In the genomic region with DNA sequence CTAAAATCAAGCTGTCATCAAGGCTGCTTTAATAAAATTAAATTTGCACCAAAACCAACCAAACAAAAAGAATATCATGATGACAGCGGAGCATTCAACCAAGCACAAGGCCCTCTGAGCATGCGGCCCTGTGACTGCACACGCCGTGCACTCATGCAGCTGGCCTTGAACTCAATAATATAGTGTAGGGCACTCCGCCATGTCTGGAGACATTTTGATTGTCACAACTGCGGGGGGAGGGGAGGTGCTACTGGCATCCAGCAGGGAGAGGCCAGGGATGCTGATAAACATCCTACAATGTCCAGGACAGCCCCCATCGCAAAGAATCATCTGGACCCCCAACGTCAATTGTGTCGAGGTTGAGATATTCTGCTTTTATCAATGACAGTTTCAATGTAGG, we compare ENCODE assay signal across 26 cellular contexts. TPM values are rescaled to one million over a fixed set of nuclear protein-coding genes. Genes with fewer than 3 reads are reported as not detected.
A peak's percentile ranks its signal among the peaks of the same experiment; 100 is the strongest.
DNase-seq lines count a peak whose midpoint lies in the region; ATAC-seq and TF ChIP-seq lines count a peak whose summit lies in the region.
"Had no signal": no experiment of that assay in that cellular context is flagged by ENCODE, and none has a peak within 500 bp of the region (broad histone marks: within the 10 kb centered on the region; RNA-seq: fewer than 3 reads in every experiment).

No MANE protein-coding gene starts in this region.

- H3K4me3 Mint-ChIP-seq in activated CD8-positive, alpha-beta memory T cell treated with anti-CD3 and anti-CD28 coated beads, Interleukin-2, amount 10 ng/mL, durations not matched to agents 7 days and 5 days: no peak overlapping the region
- no peak overlapping the region for H3K4me3 Mint-ChIP-seq in type B pancreatic cell
- no peak overlapping the region for H3K4me3 Mint-ChIP-seq in stimulated activated naive CD8-positive, alpha-beta T cell treated with anti-CD3 and anti-CD28 coated beads, Interleukin-15, amount 100 ng/mL, for 72 hours
- H3K4me3 Mint-ChIP-seq: CD14-positive monocyte; CD8-positive, alpha-beta memory T cell had no signal

- H3K27me3 Mint-ChIP-seq in activated CD8-positive, alpha-beta memory T cell treated with anti-CD3 and anti-CD28 coated beads, Interleukin-2, amount 10 ng/mL, durations not matched to agents 7 days and 5 days: peaks cover 19% of the 10 kb centered on the region
- H3K27me3 Mint-ChIP-seq in type B pancreatic cell: peaks cover 34% of the 10 kb centered on the region
- H3K27me3 Mint-ChIP-seq in stimulated activated naive CD8-positive, alpha-beta T cell treated with anti-CD3 and anti-CD28 coated beads, Interleukin-15, amount 100 ng/mL, for 72 hours: no peaks in the 10 kb centered on the region

- peaks cover 25% of the 10 kb centered on the region for H3K4me1 ChIP-seq in ectodermal cell (ENCODE audit: control insufficient read depth, insufficient read depth, low read length)
- peaks cover 28% of the 10 kb centered on the region for H3K4me1 ChIP-seq in neuron (ENCODE audit: insufficient read depth, low read length)
- H3K4me1 ChIP-seq: BE2C had no signal

- H3K36me3 Mint-ChIP-seq in activated CD8-positive, alpha-beta memory T cell treated with anti-CD3 and anti-CD28 coated beads, Interleukin-2, amount 10 ng/mL, durations not matched to agents 7 days and 5 days: no peaks in the 10 kb centered on the region
- no peaks in the 10 kb centered on the region for H3K36me3 Mint-ChIP-seq in type B pancreatic cell
- H3K36me3 Mint-ChIP-seq: CD14-positive monocyte had no signal

- H3K27me3 ChIP-seq in ectodermal cell (ENCODE audit: control insufficient read depth, insufficient read depth, low read length, poor library complexity, severe bottlenecking) (no peaks in the 10 kb centered on the region), neuron (ENCODE audit: insufficient read depth, low read length) (no peaks in the 10 kb centered on the region)

- no peak overlapping the region for H3K27ac Mint-ChIP-seq in activated CD8-positive, alpha-beta memory T cell treated with anti-CD3 and anti-CD28 coated beads, Interleukin-2, amount 10 ng/mL, durations not matched to agents 7 days and 5 days
- H3K27ac Mint-ChIP-seq in type B pancreatic cell: no peak overlapping the region
- no peak overlapping the region for H3K27ac Mint-ChIP-seq in stimulated activated naive CD8-positive, alpha-beta T cell treated with anti-CD3 and anti-CD28 coated beads, Interleukin-15, amount 100 ng/mL, for 72 hours
- H3K27ac Mint-ChIP-seq: CD14-positive monocyte; CD8-positive, alpha-beta memory T cell had no signal

- H3K9me3 Mint-ChIP-seq in activated CD8-positive, alpha-beta memory T cell treated with anti-CD3 and anti-CD28 coated beads, Interleukin-2, amount 10 ng/mL, durations not matched to agents 7 days and 5 days (ENCODE audit: low read depth): no peaks in the 10 kb centered on the region
- H3K9me3 Mint-ChIP-seq in type B pancreatic cell: no peaks in the 10 kb centered on the region
- H3K9me3 Mint-ChIP-seq in stimulated activated naive CD8-positive, alpha-beta T cell treated with anti-CD3 and anti-CD28 coated beads, Interleukin-15, amount 100 ng/mL, for 72 hours: no peaks in the 10 kb centered on the region
- H3K9me3 Mint-ChIP-seq: CD14-positive monocyte; CD8-positive, alpha-beta memory T cell had no signal

- 87 to 89% methylated on average over 9 of the region's 9 CpGs for WGBS in ectodermal cell, 2 experiments

- H2AFZ ChIP-seq in neuron (ENCODE audit: low read depth, low read length): peak overlapping the region; percentile 79

- H3K27ac ChIP-seq in ectodermal cell (ENCODE audit: insufficient read depth, low read depth, low read length, poor library complexity, severe bottlenecking): peak overlapping the region; percentile 80

- peak; percentile 34 for DNase-seq in activated CD8-positive, alpha-beta memory T cell treated with anti-CD3 and anti-CD28 coated beads, Interleukin-2, amount 50 U/mL, for 48 hours
- no peak for DNase-seq in activated CD8-positive, alpha-beta memory T cell treated with anti-CD3 and anti-CD28 coated beads, Interleukin-2, amount 10 ng/mL, durations not matched to agents 7 days and 5 days
- DNase-seq in type B pancreatic cell (ENCODE audit: extremely low spot score, unreplicated experiment): peak; percentile 31
- DNase-seq in stimulated activated naive CD8-positive, alpha-beta T cell treated with anti-CD3 and anti-CD28 coated beads, Interleukin-15, amount 100 ng/mL, for 72 hours: no peak
- DNase-seq: 8988T; BE2C; CD8-positive, alpha-beta memory T cell; DMS79; EL; GDM1; Kasumi-1; NCI-H1092 treated with DMSO at 0.1 percent for 48 hours; NCI-H146; NCI-H2029 treated with DMSO at 0.1 percent for 48 hours; NCI-H446 treated with DMSO at 0.1 percent for 48 hours; NCI-H526; SIG-M5 had no signal

- no peak for TF ChIP-seq CTCF in type B pancreatic cell (conservative IDR thresholded peaks at IDR 0.05)

- no peaks in the 10 kb centered on the region for H3K9me3 ChIP-seq in ectodermal cell (ENCODE audit: control insufficient read depth, low read length)
- H3K9me3 ChIP-seq in neuron (ENCODE audit: low read length): no peaks in the 10 kb centered on the region
- H3K9me3 ChIP-seq: BE2C had no signal

- H3K36me3 ChIP-seq in ectodermal cell (ENCODE audit: control insufficient read depth, insufficient read depth, low read length) (no peaks in the 10 kb centered on the region), neuron (ENCODE audit: insufficient read depth, low read length) (no peaks in the 10 kb centered on the region)
- H3K36me3 ChIP-seq: BE2C had no signal

- CTCF ChIA-PET in activated CD8-positive, alpha-beta memory T cell treated with anti-CD3 and anti-CD28 coated beads, Interleukin-2, amount 10 ng/mL, durations not matched to agents 7 days and 5 days (lab: Charles Lee): interaction anchor here (1.0 to 1.3 kb wide), 2 partner anchors 13 to 19 kb away, joined by 3 to 5 read pairs; no protein-coding TSS in a partner anchor

- no peak for ATAC-seq in activated CD8-positive, alpha-beta memory T cell treated with anti-CD3 and anti-CD28 coated beads, Interleukin-2, amount 10 ng/mL, durations not matched to agents 7 days and 5 days
- ATAC-seq in GM21528 (IDR thresholded peaks at IDR 0.05; ENCODE audit: low FRiP score, unreplicated experiment) (no peak), HG03442 (IDR thresholded peaks at IDR 0.05; ENCODE audit: unreplicated experiment) (no peak)
- ATAC-seq in stimulated activated naive CD8-positive, alpha-beta T cell treated with anti-CD3 and anti-CD28 coated beads, Interleukin-15, amount 100 ng/mL, for 72 hours: no peak
- ATAC-seq: HCT116, K562, SK-N-SH treated with all-trans-retinoic acid at 6 μM for 48 hours had no signal

- no peaks in the 10 kb centered on the region for H3K4me1 Mint-ChIP-seq in activated CD8-positive, alpha-beta memory T cell treated with anti-CD3 and anti-CD28 coated beads, Interleukin-2, amount 10 ng/mL, durations not matched to agents 7 days and 5 days
- peaks cover 13% of the 10 kb centered on the region for H3K4me1 Mint-ChIP-seq in type B pancreatic cell (ENCODE audit: unreplicated experiment)
- no peaks in the 10 kb centered on the region for H3K4me1 Mint-ChIP-seq in stimulated activated naive CD8-positive, alpha-beta T cell treated with anti-CD3 and anti-CD28 coated beads, Interleukin-15, amount 100 ng/mL, for 72 hours
- H3K4me1 Mint-ChIP-seq: CD14-positive monocyte had no signal

- H3K4me3 ChIP-seq in ectodermal cell (ENCODE audit: insufficient read depth, low read depth, low read length) (no peak overlapping the region), neuron (ENCODE audit: low read length) (peak overlapping the region; percentile 25)
- H3K4me3 ChIP-seq: K562 had no signal

RNA-seq across cellular contexts. Expression of a gene that starts 9.7 kb away (rescaled TPM):
- total RNA-seq in activated CD8-positive, alpha-beta memory T cell treated with anti-CD3 and anti-CD28 coated beads, Interleukin-2, amount 10 ng/mL, durations not matched to agents 7 days and 5 days: 1 to 10 TPM; 4.6 to 6.1 TPM
- polyA plus RNA-seq in ectodermal cell (2013, experiment 1 of 4): 5.8 TPM
- 7.7 TPM for polyA plus RNA-seq in ectodermal cell (2013, experiment 2 of 4)
- polyA plus RNA-seq in ectodermal cell (2013, experiment 3 of 4): 5.1 TPM
- polyA plus RNA-seq in ectodermal cell (2013, experiment 4 of 4): 5.6 TPM
- 7.4 and 8.2 TPM in 2 replicates for total RNA-seq in type B pancreatic cell (ENCODE audit: low replicate concordance)

RNA-seq across cellular contexts. Expression of a gene that starts 10.0 kb away (rescaled TPM):
- 10 to 100 TPM; 51.8 to 62.8 TPM for total RNA-seq in activated CD8-positive, alpha-beta memory T cell treated with anti-CD3 and anti-CD28 coated beads, Interleukin-2, amount 10 ng/mL, durations not matched to agents 7 days and 5 days
- polyA plus RNA-seq in ectodermal cell (2013, experiment 1 of 4): 71.9 TPM
- polyA plus RNA-seq in ectodermal cell (2013, experiment 2 of 4): 83.2 TPM
- 62.7 TPM for polyA plus RNA-seq in ectodermal cell (2013, experiment 3 of 4)
- polyA plus RNA-seq in ectodermal cell (2013, experiment 4 of 4): 67.2 TPM
- total RNA-seq in type B pancreatic cell (ENCODE audit: low replicate concordance): 36.2 and 40.8 TPM in 2 replicates

RNA-seq across cellular contexts. Expression of a gene that starts 37.1 kb away (rescaled TPM):
- total RNA-seq in activated CD8-positive, alpha-beta memory T cell treated with anti-CD3 and anti-CD28 coated beads, Interleukin-2, amount 10 ng/mL, durations not matched to agents 7 days and 5 days: 10 to 100 TPM; 66.1 to 81.2 TPM
- 140 TPM for polyA plus RNA-seq in ectodermal cell (2013, experiment 1 of 4)
- polyA plus RNA-seq in ectodermal cell (2013, experiment 2 of 4): 162 TPM
- polyA plus RNA-seq in ectodermal cell (2013, experiment 3 of 4): 107 TPM
- 119 TPM for polyA plus RNA-seq in ectodermal cell (2013, experiment 4 of 4)
- 81.7 and 103 TPM in 2 replicates for total RNA-seq in type B pancreatic cell (ENCODE audit: low replicate concordance)

RNA-seq across cellular contexts. Expression of a gene that starts 54.6 kb away (rescaled TPM):
- 1 to 10 TPM in 1 of 2 experiments, not detected in 1; 1.1 TPM for total RNA-seq in activated CD8-positive, alpha-beta memory T cell treated with anti-CD3 and anti-CD28 coated beads, Interleukin-2, amount 10 ng/mL, durations not matched to agents 7 days and 5 days
- polyA plus RNA-seq in ectodermal cell (2013, experiment 1 of 4): 14.6 TPM
- polyA plus RNA-seq in ectodermal cell (2013, experiment 2 of 4): 10.3 TPM
- 11.3 TPM for polyA plus RNA-seq in ectodermal cell (2013, experiment 3 of 4)
- polyA plus RNA-seq in ectodermal cell (2013, experiment 4 of 4): 11.6 TPM
- 78.8 and 238 TPM in 2 replicates for total RNA-seq in type B pancreatic cell (ENCODE audit: low replicate concordance)
- total RNA-seq: HT-29 had no signal
- polyA plus RNA-seq: CD14-positive monocyte; CD8-positive, alpha-beta memory T cell had no signal

Comparison
In these comparisons a context has a peak if more than half of its experiments do, and no peak if none do; other contexts are left out.
1. DNase-seq: peak in activated CD8-positive, alpha-beta memory T cell treated with anti-CD3 and anti-CD28 coated beads, Interleukin-2, amount 50 U/mL, for 48 hours (single experiment) and type B pancreatic cell (single experiment); none in activated CD8-positive, alpha-beta memory T cell treated with anti-CD3 and anti-CD28 coated beads, Interleukin-2, amount 10 ng/mL, durations not matched to agents 7 days and 5 days (single experiment) and stimulated activated naive CD8-positive, alpha-beta T cell treated with anti-CD3 and anti-CD28 coated beads, Interleukin-15, amount 100 ng/mL, for 72 hours (0 of 2).